9 cellular contexts compared by ENCODE assay signal in genomic region chr17:76408037-76408849, GRCh38. TPM values are rescaled to one million over a fixed set of nuclear protein-coding genes. Genes with fewer than 3 reads are reported as not detected.
A peak's percentile ranks its signal among the peaks of the same experiment; 100 is the strongest.
DNase-seq lines count a peak whose midpoint lies in the region; ATAC-seq and TF ChIP-seq lines count a peak whose summit lies in the region.
"Had no signal": no experiment of that assay in that cellular context is flagged by ENCODE, and none has a peak within 500 bp of the region (broad histone marks: within the 10 kb centered on the region; RNA-seq: fewer than 3 reads in every experiment).

No MANE protein-coding gene starts in this region.

- no peak for TF ChIP-seq EP300 in gastroesophageal sphincter (IDR thresholded peaks at IDR 0.05)

- WGBS in gastroesophageal sphincter (ENCODE audit: low coverage in 1 of 2), 2 donors, result 76 to 97% methylated on average over 5 to 10 of the region's 12 CpGs

- peaks cover 0 to 43% (median 0%) of the 10 kb centered on the region in 3 donors for H3K4me1 ChIP-seq in gastroesophageal sphincter

- H3K27ac ChIP-seq in gastroesophageal sphincter, result no peak overlapping the region

- H3K9me3 Mint-ChIP-seq in IgD-negative memory B cell, result no peaks in the 10 kb centered on the region
- H3K9me3 Mint-ChIP-seq in activated T-helper 1 cell treated with anti-CD3 and anti-CD28 coated beads, Interleukin-12 subunit alpha, Interleukin-12 subunit beta, Interleukin-2, Interleukin-4 antibody, amounts not matched to agents 30 ng/mL and 10 ng/mL and 1 ng/mL, durations not matched to agents 14 hours and 24 hours and 36 hours, result no peaks in the 10 kb centered on the region

- H3K4me3 ChIP-seq in gastroesophageal sphincter, result no peak overlapping the region
- H3K4me3 ChIP-seq in retinal pigment epithelial cell (ENCODE audit: low read length), result no peak overlapping the region

- H3K27ac Mint-ChIP-seq in IgD-negative memory B cell, result peak overlapping the region; percentile 12 to 81 (median 69)
- no peak overlapping the region for H3K27ac Mint-ChIP-seq in activated T-helper 1 cell treated with anti-CD3 and anti-CD28 coated beads, Interleukin-12 subunit alpha, Interleukin-12 subunit beta, Interleukin-2, Interleukin-4 antibody, amounts not matched to agents 30 ng/mL and 10 ng/mL and 1 ng/mL, durations not matched to agents 14 hours and 24 hours and 36 hours

- DNase-seq in DMS153 treated with DMSO at 0.1 percent for 48 hours (lab: John Stamatoyannopoulos, UW; ENCODE audit: unreplicated experiment) (peak; percentile 59), RPMI7951 (ENCODE audit: low read depth) (peak; percentile 33), retinal pigment epithelial cell (ENCODE audit: low read depth) (no peak)
- peak; percentile 42 for DNase-seq in activated T-helper 1 cell treated with anti-CD3 and anti-CD28 coated beads, Interleukin-12 subunit alpha, Interleukin-12 subunit beta, Interleukin-2, Interleukin-4 antibody, amounts not matched to agents 30 ng/mL and 10 ng/mL and 1 ng/mL, durations not matched to agents 14 hours and 24 hours and 36 hours (ENCODE audit: low spot score)

- H3K36me3 ChIP-seq in gastroesophageal sphincter, result peaks cover 0 to 49% of the 10 kb centered on the region in 2 donors

- no peaks in the 10 kb centered on the region for H3K9me3 ChIP-seq in gastroesophageal sphincter

- TF ChIP-seq CTCF in gastroesophageal sphincter (IDR thresholded peaks at IDR 0.05) (peak in 3 of 4 experiments; percentile 45 to 73 (median 47)), retinal pigment epithelial cell (conservative IDR thresholded peaks at IDR 0.05; ENCODE audit: low read depth, low read length) (peak; percentile 97)

- H3K36me3 Mint-ChIP-seq in IgD-negative memory B cell, result peaks cover 8% of the 10 kb centered on the region
- peaks cover 10% of the 10 kb centered on the region for H3K36me3 Mint-ChIP-seq in activated T-helper 1 cell treated with anti-CD3 and anti-CD28 coated beads, Interleukin-12 subunit alpha, Interleukin-12 subunit beta, Interleukin-2, Interleukin-4 antibody, amounts not matched to agents 30 ng/mL and 10 ng/mL and 1 ng/mL, durations not matched to agents 14 hours and 24 hours and 36 hours (ENCODE audit: low read depth)

- H3K4me3 Mint-ChIP-seq in IgD-negative memory B cell, result peak overlapping the region in 1 of 4 donors; percentile 30
- no peak overlapping the region for H3K4me3 Mint-ChIP-seq in activated T-helper 1 cell treated with anti-CD3 and anti-CD28 coated beads, Interleukin-12 subunit alpha, Interleukin-12 subunit beta, Interleukin-2, Interleukin-4 antibody, amounts not matched to agents 30 ng/mL and 10 ng/mL and 1 ng/mL, durations not matched to agents 14 hours and 24 hours and 36 hours

- H3K27me3 ChIP-seq in gastroesophageal sphincter, result no peaks in the 10 kb centered on the region

- ATAC-seq in gastroesophageal sphincter (no peak), HG03442 (IDR thresholded peaks at IDR 0.05; ENCODE audit: unreplicated experiment) (no peak), GM18858 (IDR thresholded peaks at IDR 0.05; ENCODE audit: unreplicated experiment) (no peak)

- peaks cover 27 to 32% (median 28%) of the 10 kb centered on the region in 3 donors for H3K4me1 Mint-ChIP-seq in IgD-negative memory B cell
- H3K4me1 Mint-ChIP-seq in activated T-helper 1 cell treated with anti-CD3 and anti-CD28 coated beads, Interleukin-12 subunit alpha, Interleukin-12 subunit beta, Interleukin-2, Interleukin-4 antibody, amounts not matched to agents 30 ng/mL and 10 ng/mL and 1 ng/mL, durations not matched to agents 14 hours and 24 hours and 36 hours (ENCODE audit: low read depth), result peaks cover 6% of the 10 kb centered on the region

- no peak for TF ChIP-seq POLR2A in gastroesophageal sphincter (IDR thresholded peaks at IDR 0.05)

- intact Hi-C loops in activated T-helper 1 cell treated with anti-CD3 and anti-CD28 coated beads, Interleukin-12 subunit alpha, Interleukin-12 subunit beta, Interleukin-2, Interleukin-4 antibody, amounts not matched to agents 30 ng/mL and 10 ng/mL and 1 ng/mL, durations not matched to agents 14 hours and 24 hours and 36 hours (cut with micrococcal nuclease), result loop anchor here (1.0 to 2.0 kb wide), 2 partner anchors 45 to 98 kb away; partner anchors contain the start of gene UBE2O

- no peaks in the 10 kb centered on the region for H3K27me3 Mint-ChIP-seq in IgD-negative memory B cell
- H3K27me3 Mint-ChIP-seq in activated T-helper 1 cell treated with anti-CD3 and anti-CD28 coated beads, Interleukin-12 subunit alpha, Interleukin-12 subunit beta, Interleukin-2, Interleukin-4 antibody, amounts not matched to agents 30 ng/mL and 10 ng/mL and 1 ng/mL, durations not matched to agents 14 hours and 24 hours and 36 hours (ENCODE audit: insufficient read depth), result no peaks in the 10 kb centered on the region

RNA-seq across cellular contexts. Expression of gene SPHK1, which starts 23.8 kb away (rescaled TPM):
- polyA plus RNA-seq in IgD-negative memory B cell, result not detected
- 34.6 and 37.6 TPM in 2 replicates for total RNA-seq in RPMI7951 (2014; rRNA removed; shearing (Covaris generic))
- 16.5 and 17.8 TPM in 2 replicates for total RNA-seq in activated T-helper 1 cell treated with anti-CD3 and anti-CD28 coated beads, Interleukin-12 subunit alpha, Interleukin-12 subunit beta, Interleukin-2, Interleukin-4 antibody, amounts not matched to agents 30 ng/mL and 10 ng/mL and 1 ng/mL, durations not matched to agents 14 hours and 24 hours and 36 hours
- 10 to 100 TPM; 14.7 to 29.2 (median 18.9) TPM for total RNA-seq in gastroesophageal sphincter

RNA-seq across cellular contexts. Expression of gene UBE2O, which starts 44.7 kb away (rescaled TPM):
- 13.8 TPM for polyA plus RNA-seq in IgD-negative memory B cell
- 7.6 and 9.8 TPM in 2 replicates for total RNA-seq in RPMI7951 (2014; rRNA removed; shearing (Covaris generic))
- 44.9 and 45.1 TPM in 2 replicates for total RNA-seq in activated T-helper 1 cell treated with anti-CD3 and anti-CD28 coated beads, Interleukin-12 subunit alpha, Interleukin-12 subunit beta, Interleukin-2, Interleukin-4 antibody, amounts not matched to agents 30 ng/mL and 10 ng/mL and 1 ng/mL, durations not matched to agents 14 hours and 24 hours and 36 hours
- 10 to 100 TPM; 13.0 to 19.8 (median 15.2) TPM for total RNA-seq in gastroesophageal sphincter

RNA-seq across cellular contexts. Expression of gene PRPSAP1, which starts 54.5 kb away (rescaled TPM):
- polyA plus RNA-seq in IgD-negative memory B cell, result 62.0 TPM
- 54.8 and 55.7 TPM in 2 replicates for total RNA-seq in RPMI7951 (2014; rRNA removed; shearing (Covaris generic))
- 41.2 and 44.0 TPM in 2 replicates for total RNA-seq in activated T-helper 1 cell treated with anti-CD3 and anti-CD28 coated beads, Interleukin-12 subunit alpha, Interleukin-12 subunit beta, Interleukin-2, Interleukin-4 antibody, amounts not matched to agents 30 ng/mL and 10 ng/mL and 1 ng/mL, durations not matched to agents 14 hours and 24 hours and 36 hours
- total RNA-seq in gastroesophageal sphincter, result 10 to 100 TPM; 44.7 to 48.5 (median 46.6) TPM

RNA-seq across cellular contexts. Expression of gene AANAT, which starts 59.2 kb away (rescaled TPM):
- polyA plus RNA-seq in IgD-negative memory B cell, result 1.1 TPM
- not detected in 2 replicates for total RNA-seq in RPMI7951 (2014; rRNA removed; shearing (Covaris generic))
- not detected in 2 replicates for total RNA-seq in activated T-helper 1 cell treated with anti-CD3 and anti-CD28 coated beads, Interleukin-12 subunit alpha, Interleukin-12 subunit beta, Interleukin-2, Interleukin-4 antibody, amounts not matched to agents 30 ng/mL and 10 ng/mL and 1 ng/mL, durations not matched to agents 14 hours and 24 hours and 36 hours
- not detected for total RNA-seq in gastroesophageal sphincter
- total RNA-seq: T-helper 1 cell treated with Interleukin-12 subunit alpha and Interleukin-12 subunit beta and Interleukin-4 antibody, amounts not matched to agents 30 ng/mL and 1 ng/mL, for 36 hours had no signal
